In the genomic region with DNA sequence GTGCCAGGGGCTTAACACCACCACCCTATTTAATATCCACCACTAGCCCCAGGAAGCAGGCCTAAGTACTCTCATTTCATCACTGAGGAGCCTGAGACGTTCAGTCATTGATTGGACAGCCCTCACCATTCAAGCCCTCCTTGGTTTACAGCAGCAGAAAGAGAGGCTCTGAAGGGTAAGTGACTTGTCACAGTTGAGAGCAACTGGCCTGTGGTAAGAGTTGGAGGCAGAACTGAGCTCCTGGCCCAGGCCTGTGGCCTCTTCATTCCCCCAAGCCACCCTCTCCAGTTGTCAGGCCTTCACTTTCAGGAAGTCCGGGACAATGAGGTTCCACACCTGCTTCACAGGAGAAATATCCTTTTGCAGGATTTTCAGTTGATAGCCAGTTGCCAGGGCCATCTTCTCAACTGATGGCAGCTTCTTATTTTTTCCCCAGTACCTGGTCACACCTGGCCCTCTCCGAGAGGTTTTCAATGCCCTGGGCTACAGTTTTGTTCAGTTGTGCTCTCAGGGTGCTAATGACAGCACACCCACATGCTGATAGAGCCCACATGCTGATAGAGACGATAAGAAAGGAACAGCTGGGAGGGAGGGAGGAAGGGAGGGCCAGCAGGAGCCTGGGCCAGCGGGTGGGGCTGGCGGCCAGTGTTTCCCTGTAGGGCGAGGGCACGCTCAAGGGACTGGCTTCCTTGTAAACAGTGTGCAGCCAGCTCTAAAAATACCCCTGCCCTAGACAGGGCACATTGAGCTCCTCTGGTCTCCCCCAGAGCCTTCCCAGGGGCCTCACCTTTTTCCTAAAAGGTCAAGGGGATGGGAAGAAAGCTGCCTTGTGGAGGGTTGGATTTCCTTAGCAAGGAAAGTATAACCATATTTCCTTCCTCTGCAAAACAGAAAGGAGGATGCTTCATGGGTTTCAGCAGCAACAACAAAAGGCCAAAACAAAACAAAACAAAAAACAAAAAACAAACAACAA, we compare ENCODE assay signal across 8 cellular contexts.
DNase-seq lines count a peak whose midpoint lies in the region; ATAC-seq and TF ChIP-seq lines count a peak whose summit lies in the region.

No MANE protein-coding gene starts in this region.

- H3K4me3 Mint-ChIP-seq in glutamatergic neuron (ENCODE audit: unreplicated experiment) = no peak overlapping the region

- peak overlapping the region; percentile 18 for H2AFZ ChIP-seq in trophoblast cell (ENCODE audit: insufficient read depth, low read length, poor library complexity)

- H4K12ac ChIP-seq in trophoblast cell (ENCODE audit: low read depth, low read length) = no peak overlapping the region

- no CpG with 5 or more reads among the region's 8 CpGs for WGBS in trophoblast cell (ENCODE audit: extremely low coverage, insufficient coverage, insufficient read length)

- no peak overlapping the region for H3K18ac ChIP-seq in trophoblast cell (ENCODE audit: low read length)

- no peak overlapping the region for H4K91ac ChIP-seq in trophoblast cell (ENCODE audit: low read depth, low read length)

- DNase-seq in DMS153 (lab: John Stamatoyannopoulos, UW) (peak; percentile 50), NCI-H774 (lab: John Stamatoyannopoulos, UW) (peak; percentile 50), glutamatergic neuron (peak; percentile 30), trophoblast cell (peak; percentile 92 to 97)

- ATAC-seq in HG03280 (IDR thresholded peaks at IDR 0.05; ENCODE audit: unreplicated experiment) (no peak), HG03342 (IDR thresholded peaks at IDR 0.05; ENCODE audit: unreplicated experiment) (no peak), HG03520 (IDR thresholded peaks at IDR 0.05; ENCODE audit: unreplicated experiment) (no peak), GM21825 (IDR thresholded peaks at IDR 0.05; ENCODE audit: unreplicated experiment) (no peak)

- H3K36me3 ChIP-seq in trophoblast cell (ENCODE audit: control insufficient read depth in 1 of 2, insufficient read depth in 2 of 2, low read length in 2 of 2) = no peaks in the 10 kb centered on the region

- no peaks in the 10 kb centered on the region for H3K9me3 ChIP-seq in trophoblast cell (ENCODE audit: insufficient read depth, low read depth, low read length)

- no peak overlapping the region for H3K4ac ChIP-seq in trophoblast cell (ENCODE audit: low read depth, low read length)

- no peak overlapping the region for H3K4me2 ChIP-seq in trophoblast cell (ENCODE audit: low read length)

- H3K9me3 Mint-ChIP-seq in glutamatergic neuron (ENCODE audit: unreplicated experiment) = no peaks in the 10 kb centered on the region

- H2AK5ac ChIP-seq in trophoblast cell (ENCODE audit: low read length) = no peak overlapping the region

- no peak overlapping the region for H3K4me3 ChIP-seq in trophoblast cell (ENCODE audit: low read depth, low read length)

- no peak overlapping the region for H3K23ac ChIP-seq in trophoblast cell (ENCODE audit: low read length)

- TF ChIP-seq CTCF in glutamatergic neuron (IDR thresholded peaks at IDR 0.05; ENCODE audit: partially characterized antibody, unreplicated experiment) = no peak

- no peak overlapping the region for H3K9ac ChIP-seq in trophoblast cell (ENCODE audit: low read length)

- H3K79me2 ChIP-seq in trophoblast cell (ENCODE audit: control insufficient read depth, insufficient read depth, low read length, poor library complexity) = no peaks in the 10 kb centered on the region

- H3K27ac ChIP-seq in trophoblast cell (ENCODE audit: low read depth, low read length) = no peak overlapping the region

- H3K36me3 Mint-ChIP-seq in glutamatergic neuron (ENCODE audit: unreplicated experiment) = no peaks in the 10 kb centered on the region

- H3K4me1 ChIP-seq in trophoblast cell (ENCODE audit: control insufficient read depth in 1 of 2, insufficient read depth in 2 of 2, low read length in 2 of 2) = peaks cover 12 to 14% of the 10 kb centered on the region in 2 experiments

- H3K27ac Mint-ChIP-seq in glutamatergic neuron (ENCODE audit: unreplicated experiment) = no peak overlapping the region

- H4K8ac ChIP-seq in trophoblast cell (ENCODE audit: low read depth, low read length) = peak overlapping the region; percentile 45

- H2BK5ac ChIP-seq in trophoblast cell (ENCODE audit: low read depth, low read length, poor library complexity) = no peak overlapping the region

- peak overlapping the region; percentile 8 for H3K14ac ChIP-seq in trophoblast cell (ENCODE audit: low read length)

- no peak overlapping the region for H2BK12ac ChIP-seq in trophoblast cell (ENCODE audit: low read length)

- H3K79me1 ChIP-seq in trophoblast cell (ENCODE audit: low read length) = peaks cover 1% of the 10 kb centered on the region

- H3K27me3 Mint-ChIP-seq in glutamatergic neuron (ENCODE audit: unreplicated experiment) = peaks cover 2% of the 10 kb centered on the region

- H2BK120ac ChIP-seq in trophoblast cell (ENCODE audit: insufficient read depth, low read length, poor library complexity) = no peak overlapping the region

- no peaks in the 10 kb centered on the region for H3K27me3 ChIP-seq in trophoblast cell (ENCODE audit: insufficient read depth, low read length)

- peaks cover 18% of the 10 kb centered on the region for H3K4me1 Mint-ChIP-seq in glutamatergic neuron (ENCODE audit: low read depth, unreplicated experiment)

Comparison
In these comparisons a context has a peak if more than half of its experiments do, and no peak if none do; other contexts are left out.
1. DNase-seq: peak in every context shown above with its lines; median percentile 94 in trophoblast cell; 50 in DMS153; 50 in NCI-H774; 30 in glutamatergic neuron.